In genomic region chr4:109588176-109588575, GRCh38 we compare ENCODE assay signal across 8 cellular contexts.
A peak's percentile ranks its signal among the peaks of the same experiment; 100 is the strongest.
DNase-seq lines count a peak whose midpoint lies in the region; ATAC-seq lines count a peak whose summit lies in the region.

No MANE protein-coding gene starts in this region.

- DNase-seq in activated gamma-delta T cell treated with Interleukin-2 at 50 U/mL for 16 hours (peak; percentile 11), activated gamma-delta T cell (lab: John Stamatoyannopoulos, UW) (no peak), AG20443 (ENCODE audit: low spot score) (no peak), NCI-H774 (lab: John Stamatoyannopoulos, UW) (no peak), NCI-H1417 (lab: John Stamatoyannopoulos, UW) (no peak)
- peak; percentile 60 for DNase-seq in activated naive CD4-positive, alpha-beta T cell treated with Interleukin-2 at 50 U/mL for 16 hours
- peak; percentile 54 for DNase-seq in stimulated activated naive CD8-positive, alpha-beta T cell treated with anti-CD3 and anti-CD28 coated beads, Interleukin-15, Interleukin-2, amounts not matched to agents 100 U/mL and 50 U/mL, for 24 hours

- ATAC-seq in HG03378 (IDR thresholded peaks at IDR 0.05; ENCODE audit: unreplicated experiment): peak; percentile 98
- ATAC-seq in stimulated activated naive CD8-positive, alpha-beta T cell treated with anti-CD3 and anti-CD28 coated beads, Interleukin-15, Interleukin-2, amounts not matched to agents 100 U/mL and 50 U/mL, for 24 hours: peak; percentile 100

Comparison
In these comparisons a context has a peak if more than half of its experiments do, and no peak if none do; other contexts are left out.
1. DNase-seq: peak in activated gamma-delta T cell treated with Interleukin-2 at 50 U/mL for 16 hours (single experiment), activated naive CD4-positive, alpha-beta T cell treated with Interleukin-2 at 50 U/mL for 16 hours (single experiment) and stimulated activated naive CD8-positive, alpha-beta T cell treated with anti-CD3 and anti-CD28 coated beads, Interleukin-15, Interleukin-2, amounts not matched to agents 100 U/mL and 50 U/mL, for 24 hours (single experiment); none in activated gamma-delta T cell (single experiment), AG20443 (single experiment), NCI-H774 (single experiment) and NCI-H1417 (0 of 3).